1 cellular context compared by ENCODE assay signal in the genomic region with DNA sequence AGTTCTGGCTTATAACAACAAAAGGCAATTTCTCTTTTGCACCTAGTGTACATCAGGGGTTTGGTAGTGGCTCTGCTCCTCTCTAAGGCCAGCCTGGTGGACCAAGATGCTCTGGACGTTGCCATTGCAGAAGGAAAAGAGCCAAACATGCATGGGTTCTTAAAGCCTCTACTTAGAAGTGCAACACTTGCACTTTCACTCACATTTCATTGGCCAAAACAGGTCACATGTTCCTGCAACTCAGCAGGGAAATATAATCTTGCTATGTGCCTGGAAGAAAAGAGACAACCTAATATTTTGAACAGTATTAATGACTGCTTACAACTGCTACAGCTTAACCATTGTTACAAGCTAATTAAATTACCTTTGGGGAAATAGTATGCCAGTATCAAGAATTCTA.
TF ChIP-seq lines count a peak whose summit lies in the region.

No MANE protein-coding gene starts in this region.

TF ChIP-seq in GM12878, 131 proteins besides CTCF, POLR2A, EP300 and RAD21 (continued from another document):
- TF ChIP-seq SMAD1 (IDR thresholded peaks at IDR 0.05; ENCODE audit: low read depth, partially characterized antibody) (no peak), ZNF274 (IDR thresholded peaks at IDR 0.05; ENCODE audit: insufficient read depth, insufficient read length) (no peak), ZNF217 (IDR thresholded peaks at IDR 0.05) (no peak), IRF4 (IDR thresholded peaks at IDR 0.05; ENCODE audit: low read depth, low read length) (no peak), MTA2 (IDR thresholded peaks at IDR 0.05; ENCODE audit: low read depth) (no peak)
- TF ChIP-seq, protein P1, sequence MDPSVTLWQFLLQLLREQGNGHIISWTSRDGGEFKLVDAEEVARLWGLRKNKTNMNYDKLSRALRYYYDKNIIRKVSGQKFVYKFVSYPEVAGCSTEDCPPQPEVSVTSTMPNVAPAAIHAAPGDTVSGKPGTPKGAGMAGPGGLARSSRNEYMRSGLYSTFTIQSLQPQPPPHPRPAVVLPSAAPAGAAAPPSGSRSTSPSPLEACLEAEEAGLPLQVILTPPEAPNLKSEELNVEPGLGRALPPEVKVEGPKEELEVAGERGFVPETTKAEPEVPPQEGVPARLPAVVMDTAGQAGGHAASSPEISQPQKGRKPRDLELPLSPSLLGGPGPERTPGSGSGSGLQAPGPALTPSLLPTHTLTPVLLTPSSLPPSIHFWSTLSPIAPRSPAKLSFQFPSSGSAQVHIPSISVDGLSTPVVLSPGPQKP (IDR thresholded peaks at IDR 0.05; ENCODE audit: low read depth, low read length) = no peak
